Comparison of ENCODE assay signal across 8 cellular contexts in genomic region chr1:93715529-93716126, GRCh38. TPM values are rescaled to one million over a fixed set of nuclear protein-coding genes. Genes with fewer than 3 reads are reported as not detected.
DNase-seq lines count a peak whose midpoint lies in the region; ATAC-seq and TF ChIP-seq lines count a peak whose summit lies in the region.

No MANE protein-coding gene starts in this region.

- H3K36me3 Mint-ChIP-seq in endodermal cell (ENCODE audit: low read depth), result no peaks in the 10 kb centered on the region

- H3K27ac Mint-ChIP-seq in endodermal cell, result peak overlapping the region; percentile 74

- H3K9me3 Mint-ChIP-seq in endodermal cell, result no peaks in the 10 kb centered on the region

- peak; percentile 47 for ATAC-seq in GM18505 (IDR thresholded peaks at IDR 0.05; ENCODE audit: unreplicated experiment)
- ATAC-seq in right lobe of liver, result no peak
- no peak for ATAC-seq in HG02973 (IDR thresholded peaks at IDR 0.05; ENCODE audit: unreplicated experiment)
- ATAC-seq in HG02981 (IDR thresholded peaks at IDR 0.05; ENCODE audit: unreplicated experiment), result no peak

- WGBS in GM23248 (ENCODE audit: low coverage in 1 of 2, low lambda C conversion rate in 2 of 2, missing lambda C conversion rate in 2 of 2), 2 experiments, result 50 to 51% methylated on average over 10 of the region's 10 CpGs
- 62 to 79% methylated on average over 7 to 10 of the region's 10 CpGs for WGBS in endodermal cell (ENCODE audit: insufficient coverage in 1 of 2, insufficient read length in 1 of 2), 2 experiments
- WGBS in right lobe of liver (ENCODE audit: insufficient coverage, low coverage, low lambda C conversion rate, missing lambda C conversion rate), result 42% methylated on average over 6 of the region's 10 CpGs

- no peaks in the 10 kb centered on the region for H3K79me2 ChIP-seq in GM23248 (ENCODE audit: insufficient read depth)

- no peak overlapping the region for H3K4me3 Mint-ChIP-seq in endodermal cell

- peaks cover 56% of the 10 kb centered on the region for H3K4me1 Mint-ChIP-seq in endodermal cell

- H3K27me3 ChIP-seq in GM23248 (replicated peaks; ENCODE audit: insufficient read depth) (no peaks in the 10 kb centered on the region), endodermal cell (ENCODE audit: control insufficient read depth, insufficient read depth, low read length, poor library complexity, severe bottlenecking) (no peaks in the 10 kb centered on the region), right lobe of liver (no peaks in the 10 kb centered on the region)

- intact Hi-C loops in right lobe of liver (cut with DNase I), result no loop called here

- H3K9ac ChIP-seq in GM23248 (no peak overlapping the region), endodermal cell (ENCODE audit: extremely low read depth, low read length, poor library complexity, severe bottlenecking) (peak overlapping the region; percentile 4)

- H3K9me3 ChIP-seq in GM23248 (ENCODE audit: low read depth) (no peaks in the 10 kb centered on the region), endodermal cell (ENCODE audit: control insufficient read depth, low read length) (no peaks in the 10 kb centered on the region), right lobe of liver (no peaks in the 10 kb centered on the region)

- H3F3A ChIP-seq in GM23248 (ENCODE audit: insufficient read depth), result no peaks in the 10 kb centered on the region

- no peaks in the 10 kb centered on the region for H3K9me2 ChIP-seq in GM23248 (ENCODE audit: insufficient read depth)

- peak; percentile 43 for TF ChIP-seq POLR2A in GM18505 (IDR thresholded peaks at IDR 0.05; ENCODE audit: borderline replicate concordance, extremely low read depth, insufficient read depth, insufficient read length)
- TF ChIP-seq POLR2A in right lobe of liver (IDR thresholded peaks at IDR 0.05), result no peak

- DNase-seq in GM23248 (no peak), NCI-H446 (lab: John Stamatoyannopoulos, UW) (peak; percentile 87 to 95), endodermal cell (peak; percentile 49), NCI-H146 (lab: John Stamatoyannopoulos, UW) (no peak), right lobe of liver (no peak)

- TF ChIP-seq CTCF in endodermal cell (conservative IDR thresholded peaks at IDR 0.05) (no peak), right lobe of liver (IDR thresholded peaks at IDR 0.05) (no peak)

- in situ Hi-C loops in GM23248 (cut with MboI), result no loop called here

- 0 out of 2 replicates have a peak overlapping the region, but pooled peaks have one; percentile 14 for H2AFZ ChIP-seq in GM23248

- H3K4me2 ChIP-seq in GM23248 (ENCODE audit: unreplicated experiment), result no peak overlapping the region

- no peak overlapping the region for H3K27ac ChIP-seq in GM23248
- H3K27ac ChIP-seq in endodermal cell (ENCODE audit: low read depth, low read length), result no peak overlapping the region
- no peak overlapping the region for H3K27ac ChIP-seq in right lobe of liver

- H3K4me1 ChIP-seq in GM23248 (ENCODE audit: insufficient read depth) (no peaks in the 10 kb centered on the region), endodermal cell (ENCODE audit: control insufficient read depth, insufficient read depth, low read length) (peaks cover 26% of the 10 kb centered on the region), right lobe of liver (peaks cover 0 to 3% (median 0%) of the 10 kb centered on the region in 4 donors)

- no peaks in the 10 kb centered on the region for H3K36me3 ChIP-seq in GM23248 (ENCODE audit: low read depth)
- no peaks in the 10 kb centered on the region for H3K36me3 ChIP-seq in endodermal cell (ENCODE audit: control insufficient read depth, insufficient read depth, low read length)
- H3K36me3 ChIP-seq in right lobe of liver, result no peaks in the 10 kb centered on the region

- no peaks in the 10 kb centered on the region for H4K20me1 ChIP-seq in GM23248 (ENCODE audit: insufficient read depth)

- no peak overlapping the region for H3K4me3 ChIP-seq in GM23248
- H3K4me3 ChIP-seq in endodermal cell (ENCODE audit: low read length), result peak overlapping the region; percentile 51
- H3K4me3 ChIP-seq in right lobe of liver, result no peak overlapping the region

- no peaks in the 10 kb centered on the region for H3K27me3 Mint-ChIP-seq in endodermal cell (ENCODE audit: insufficient read depth)

RNA-seq across cellular contexts. Expression of gene BCAR3, which starts 34.0 kb away (rescaled TPM):
- 79.5 and 83.2 TPM in 2 replicates for total RNA-seq in GM23248 (2014; rRNA removed; shearing (Covaris generic))
- polyA plus RNA-seq in GM23248 (2016; fragmentation: Nextera tagmentation; extraction: Ambion mirVana), result 62.2 and 65.1 TPM in 2 replicates
- total RNA-seq in endodermal cell (10 to 100 TPM; 32.7 to 48.7 TPM), right lobe of liver (10 to 100 TPM in 3 of 6 experiments, 1 to 10 TPM in 3; 7.6 to 19.8 (median 12.9) TPM)
- 23.9 TPM for polyA plus RNA-seq in endodermal cell (2013, experiment 1 of 2)
- polyA plus RNA-seq in endodermal cell (2013, experiment 2 of 2), result 30.7 TPM

Comparison
In these comparisons a context has a peak if more than half of its experiments do, and no peak if none do; other contexts are left out.
1. DNase-seq: peak in NCI-H446 (2 of 2) and endodermal cell (single experiment); none in GM23248 (single experiment), NCI-H146 (single experiment) and right lobe of liver (0 of 3).